In the genomic region with DNA sequence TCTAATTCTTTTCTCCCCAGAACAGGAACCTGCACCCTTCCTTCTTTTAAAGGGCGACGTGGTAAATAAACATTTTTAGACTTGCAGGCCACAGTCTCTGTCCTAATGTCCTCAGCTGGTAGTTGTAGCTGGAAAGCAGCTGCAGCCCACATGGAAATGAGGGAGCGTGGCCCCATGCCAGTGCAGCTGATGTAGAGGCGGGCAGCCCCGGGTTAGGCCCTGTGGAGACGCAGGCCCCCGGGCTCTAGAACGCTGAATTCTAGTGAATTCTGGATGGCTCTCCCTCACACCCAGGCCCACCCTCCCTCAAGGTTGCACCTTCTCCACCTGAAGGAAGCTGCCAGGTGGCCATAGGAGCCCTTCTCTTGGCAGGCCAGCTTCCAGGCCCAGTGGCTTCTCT, we compare ENCODE assay signal across 14 cellular contexts. TPM values are rescaled to one million over a fixed set of nuclear protein-coding genes. Genes with fewer than 3 reads are reported as not detected.
DNase-seq lines count a peak whose midpoint lies in the region; ATAC-seq and TF ChIP-seq lines count a peak whose summit lies in the region.
"Had no signal": no experiment of that assay in that cellular context is flagged by ENCODE, and none has a peak within 500 bp of the region (broad histone marks: within the 10 kb centered on the region; RNA-seq: fewer than 3 reads in every experiment).

No MANE protein-coding gene starts in this region.

- no peaks in the 10 kb centered on the region for H3K9me3 Mint-ChIP-seq in GM23338
- H3K9me3 Mint-ChIP-seq: activated CD4-positive, alpha-beta T cell treated with anti-CD3 and anti-CD28 coated beads, Interleukin-2, amount 10 ng/mL, durations not matched to agents 24 days and 14 days had no signal

- H3K4me2 ChIP-seq in GM23248 (ENCODE audit: unreplicated experiment) (no peak overlapping the region), fibroblast of lung (ENCODE audit: extremely low read depth, insufficient read depth, low read length) (no peak overlapping the region), GM23338 (no peak overlapping the region)

- H3K36me3 Mint-ChIP-seq in GM23338 (ENCODE audit: low read depth) = peaks cover 68% of the 10 kb centered on the region

- H3K36me3 ChIP-seq in GM23248 (ENCODE audit: low read depth) = peaks cover 39% of the 10 kb centered on the region; the same call in 1 of the 2 replicates
- H3K36me3 ChIP-seq in fibroblast of lung (ENCODE audit: control insufficient read depth, insufficient read depth, low read length) = peaks cover 13% of the 10 kb centered on the region
- H3K36me3 ChIP-seq in muscle layer of duodenum (ENCODE audit: control insufficient read depth in 1 of 2, insufficient read depth in 2 of 2, low read length in 2 of 2) = peaks cover 18 to 43% of the 10 kb centered on the region in 2 donors
- peaks cover 10% of the 10 kb centered on the region for H3K36me3 ChIP-seq in GM23338 (ENCODE audit: insufficient read depth)
- H3K36me3 ChIP-seq: right lobe of liver had no signal

- no peak overlapping the region for H3K4me3 Mint-ChIP-seq in GM23338
- H3K4me3 Mint-ChIP-seq: activated CD4-positive, alpha-beta T cell treated with anti-CD3 and anti-CD28 coated beads, Interleukin-2, amount 10 ng/mL, durations not matched to agents 24 days and 14 days had no signal

- peaks cover 13% of the 10 kb centered on the region for H3K4me1 ChIP-seq in GM23248 (ENCODE audit: insufficient read depth)
- peaks cover 29% of the 10 kb centered on the region for H3K4me1 ChIP-seq in fibroblast of lung (ENCODE audit: control insufficient read depth, extremely low read depth, insufficient read depth, low read length)
- peaks cover 4 to 33% of the 10 kb centered on the region in 2 donors for H3K4me1 ChIP-seq in muscle layer of duodenum (ENCODE audit: control insufficient read depth in 1 of 2, insufficient read depth in 2 of 2, low read length in 2 of 2)
- no peaks in the 10 kb centered on the region for H3K4me1 ChIP-seq in GM23338 (ENCODE audit: insufficient read depth)

- no peak for TF ChIP-seq CTCF in fibroblast of lung (conservative IDR thresholded peaks at IDR 0.05 in 1 of 2, IDR thresholded peaks at IDR 0.05 in 1 of 2; ENCODE audit: low read depth in 1 of 2, low read length in 2 of 2)
- TF ChIP-seq CTCF in GM23338 (conservative IDR thresholded peaks at IDR 0.05; ENCODE audit: low read depth in 2 of 2) = no peak

- H2AFZ ChIP-seq in GM23248 (no peak overlapping the region), fibroblast of lung (ENCODE audit: low read length) (no peak overlapping the region), GM23338 (no peak overlapping the region)

- H3K4me1 Mint-ChIP-seq in GM23338 = no peaks in the 10 kb centered on the region

- no peaks in the 10 kb centered on the region for H3K9me3 ChIP-seq in GM23248 (ENCODE audit: low read depth)
- no peaks in the 10 kb centered on the region for H3K9me3 ChIP-seq in fibroblast of lung (ENCODE audit: control insufficient read depth, insufficient read depth, low read depth, low read length)
- no peaks in the 10 kb centered on the region for H3K9me3 ChIP-seq in muscle layer of duodenum (ENCODE audit: control insufficient read depth in 1 of 2, low read length in 2 of 2)
- H3K9me3 ChIP-seq: Peyer's patch, right lobe of liver had no signal

- in situ Hi-C loops in GM23248 (cut with MboI) = no loop called here

- H3F3A ChIP-seq in GM23248 (ENCODE audit: insufficient read depth) (peaks cover 12% of the 10 kb centered on the region; the same call in 1 of the 2 replicates), GM23338 (replicated peaks; ENCODE audit: low read depth) (no peaks in the 10 kb centered on the region)

- 62 to 67% methylated on average over 8 of the region's 8 CpGs for WGBS in GM23248 (ENCODE audit: low coverage in 1 of 2, low lambda C conversion rate in 2 of 2, missing lambda C conversion rate in 2 of 2), 2 experiments

- no peak overlapping the region for H3K27ac Mint-ChIP-seq in GM23338
- H3K27ac Mint-ChIP-seq: activated CD4-positive, alpha-beta T cell treated with anti-CD3 and anti-CD28 coated beads, Interleukin-2, amount 10 ng/mL, durations not matched to agents 24 days and 14 days had no signal

- H3K27me3 ChIP-seq in GM23248 (replicated peaks; ENCODE audit: insufficient read depth) (no peaks in the 10 kb centered on the region), fibroblast of lung (ENCODE audit: control insufficient read depth, insufficient read depth, low read length) (no peaks in the 10 kb centered on the region), muscle layer of duodenum (ENCODE audit: low read depth, low read length) (no peaks in the 10 kb centered on the region), GM23338 (ENCODE audit: insufficient read depth) (no peaks in the 10 kb centered on the region)
- H3K27me3 ChIP-seq: Peyer's patch, right lobe of liver had no signal

- H3K9me2 ChIP-seq in GM23248 (ENCODE audit: insufficient read depth) = no peaks in the 10 kb centered on the region
- H3K9me2 ChIP-seq in GM23338 (ENCODE audit: insufficient read depth) = no peaks in the 10 kb centered on the region

- H3K27me3 Mint-ChIP-seq in GM23338 (ENCODE audit: insufficient read depth, low read depth, poor library complexity) = peaks cover 9% of the 10 kb centered on the region
- H3K27me3 Mint-ChIP-seq: activated CD4-positive, alpha-beta T cell treated with anti-CD3 and anti-CD28 coated beads, Interleukin-2, amount 10 ng/mL, durations not matched to agents 24 days and 14 days had no signal

- ATAC-seq in GM23338 (no peak), HG03280 (IDR thresholded peaks at IDR 0.05; ENCODE audit: unreplicated experiment) (no peak), HG02973 (IDR thresholded peaks at IDR 0.05; ENCODE audit: unreplicated experiment) (no peak)

- no peaks in the 10 kb centered on the region for H3K79me2 ChIP-seq in GM23248 (ENCODE audit: insufficient read depth)
- no peaks in the 10 kb centered on the region for H3K79me2 ChIP-seq in fibroblast of lung (ENCODE audit: control insufficient read depth, insufficient read depth, low read length)
- no peaks in the 10 kb centered on the region for H3K79me2 ChIP-seq in GM23338 (replicated peaks; ENCODE audit: insufficient read depth)

- H3K27ac ChIP-seq in GM23248 (peak overlapping the region; percentile 67; the same call in 1 of the 2 replicates), fibroblast of lung (ENCODE audit: insufficient read depth, low read length) (peak overlapping the region; percentile 80), muscle layer of duodenum (ENCODE audit: low read length) (peak overlapping the region; percentile 76), GM23338 (ENCODE audit: low read depth) (no peak overlapping the region)

- H3K9ac ChIP-seq in GM23248 = no peak overlapping the region
- H3K9ac ChIP-seq in fibroblast of lung (ENCODE audit: insufficient read depth, low read length) = no peak overlapping the region

- H3K4me3 ChIP-seq in GM23248 (no peak overlapping the region), fibroblast of lung (replicated peaks in 1 of 4; ENCODE audit: control extremely low read depth in 1 of 4, insufficient read depth in 1 of 4, low read depth in 3 of 4, low read length in 4 of 4) (no peak overlapping the region), muscle layer of duodenum (ENCODE audit: low read depth in 1 of 2, low read length in 2 of 2) (no peak overlapping the region), GM23338 (no peak overlapping the region)
- H3K4me3 ChIP-seq: Peyer's patch, right lobe of liver had no signal

- H4K20me1 ChIP-seq in GM23248 (ENCODE audit: insufficient read depth) (no peaks in the 10 kb centered on the region), fibroblast of lung (ENCODE audit: control insufficient read depth, extremely low read depth, insufficient read depth, low read length) (no peaks in the 10 kb centered on the region), GM23338 (replicated peaks; ENCODE audit: insufficient read depth) (no peaks in the 10 kb centered on the region)

- DNase-seq in GM23248 (peak; percentile 21), fibroblast of lung (ENCODE audit: low read depth in 2 of 2) (peak in 1 of 2 donors; percentile 66), superior temporal gyrus (ENCODE audit: extremely low spot score) (peak; percentile 87), GM23338 (ENCODE audit: low spot score) (no peak), NCI-H2029 treated with DMSO at 0.1 percent for 48 hours (lab: John Stamatoyannopoulos, UW) (no peak)
- DNase-seq: activated CD4-positive, alpha-beta T cell treated with anti-CD3 and anti-CD28 coated beads, Interleukin-2, amount 10 ng/mL, durations not matched to agents 24 days and 14 days; activated T-cell treated with anti-CD3 and anti-CD28 coated beads, Interleukin-2, amount 50 U/mL, for 48 hours; NCI-H2227 treated with DMSO at 0.1 percent for 48 hours; T-helper 2 cell had no signal

TF ChIP-seq in GM23338, 12 proteins besides CTCF, POLR2A, EP300 and RAD21 (continues in another document):
- TF ChIP-seq ETS1 (IDR thresholded peaks at IDR 0.05) (no peak), ZNF331 (CRISPR knock-in tag; IDR thresholded peaks at IDR 0.05; ENCODE audit: low read depth) (no peak)

RNA-seq across cellular contexts. Expression of gene PGPEP1L, which starts 52.3 kb away (rescaled TPM):
- not detected in 2 replicates for total RNA-seq in GM23248 (2014; rRNA removed; shearing (Covaris generic))
- not detected in 2 replicates for polyA plus RNA-seq in GM23248 (2016; fragmentation: Nextera tagmentation; extraction: Ambion mirVana)
- not detected in 2 replicates for total RNA-seq in fibroblast of lung
- polyA plus RNA-seq in fibroblast of lung = not detected in 2 replicates
- not detected in 2 replicates for polyA plus RNA-seq in fibroblast of lung (2012)
- polyA minus RNA-seq in fibroblast of lung (ENCODE audit: low replicate concordance) = not detected in 2 replicates
- not detected in 2 replicates for total RNA-seq in GM23338 (2014; rRNA removed; shearing (Covaris generic))
- polyA plus RNA-seq in GM23338 (2016; fragmentation: Nextera tagmentation; extraction: Ambion mirVana) = not detected in 2 replicates
- total RNA-seq: activated CD4-positive, alpha-beta T cell treated with anti-CD3 and anti-CD28 coated beads, Interleukin-2, amount 10 ng/mL, durations not matched to agents 24 days and 14 days; Peyer's patch; right lobe of liver had no signal

Comparison
In these comparisons a context has a peak if more than half of its experiments do, and no peak if none do; other contexts are left out.
1. DNase-seq: peak in GM23248 (single experiment) and superior temporal gyrus (single experiment); none in GM23338 (single experiment) and NCI-H2029 treated with DMSO at 0.1 percent for 48 hours (single experiment).